21 cellular contexts compared by ENCODE assay signal in the genomic region with DNA sequence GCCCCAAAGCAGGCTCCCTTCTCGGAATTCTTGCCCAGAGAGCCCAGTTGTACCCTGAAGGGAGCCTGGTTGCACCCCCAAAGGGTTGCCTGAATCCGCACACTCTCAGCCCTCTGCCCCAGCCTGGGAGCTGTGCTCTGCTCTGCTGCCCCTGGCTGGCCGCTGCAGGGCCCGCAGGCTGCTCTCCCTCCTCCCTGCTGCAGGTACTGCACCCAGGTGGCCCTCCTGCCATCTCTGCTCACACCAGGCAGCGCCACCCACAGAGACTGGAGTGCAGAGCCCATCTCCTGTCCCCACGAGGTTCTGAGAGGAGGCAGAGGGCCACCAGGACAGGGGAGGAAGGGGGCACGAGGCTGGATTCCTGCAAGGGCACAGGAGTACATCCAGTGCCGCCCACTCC.
DNase-seq lines count a peak whose midpoint lies in the region; ATAC-seq, FAIRE-seq and TF ChIP-seq lines count a peak whose summit lies in the region.
"Had no signal": no experiment of that assay in that cellular context is flagged by ENCODE, and none has a peak within 500 bp of the region (broad histone marks: within the 10 kb centered on the region; RNA-seq: fewer than 3 reads in every experiment).

No MANE protein-coding gene starts in this region.

- H3K9ac ChIP-seq in GM12878 (ENCODE audit: control insufficient read depth, insufficient read depth, low read length) (no peak overlapping the region), mesendoderm (ENCODE audit: low read length) (no peak overlapping the region), SK-N-SH (no peak overlapping the region)
- H3K9ac ChIP-seq: KMS-11 had no signal

- H3K27me3 Mint-ChIP-seq in osteocyte (ENCODE audit: unreplicated experiment) = peaks cover 10% of the 10 kb centered on the region

- WGBS in GM12878 (ENCODE audit: insufficient coverage, insufficient replicate concordance, low lambda C conversion rate, missing lambda C conversion rate) = 30% methylated on average over 6 of the region's 8 CpGs
- no CpG with 5 or more reads among the region's 8 CpGs for WGBS in mesendoderm (ENCODE audit: extremely low coverage, insufficient coverage, low lambda C conversion rate)
- 50% methylated on average over 3 of the region's 8 CpGs for WGBS in SK-N-SH (ENCODE audit: low lambda C conversion rate)

- peak; percentile 45 for TF ChIP-seq RAD21 in GM12878 (IDR thresholded peaks at IDR 0.05; ENCODE audit: insufficient read depth, low read depth, low read length)
- TF ChIP-seq RAD21 in SK-N-SH (IDR thresholded peaks at IDR 0.05; ENCODE audit: low read length) = no peak

- H3K4me1 ChIP-seq in GM12878 (ENCODE audit: control insufficient read depth, insufficient read depth, low read length) (no peaks in the 10 kb centered on the region), mesendoderm (ENCODE audit: control insufficient read depth, low read depth, low read length) (peaks cover 1% of the 10 kb centered on the region), SK-N-SH (ENCODE audit: control insufficient read depth in 1 of 2, insufficient read depth in 2 of 2, low read depth in 1 of 2, low read length in 1 of 2) (no peaks in the 10 kb centered on the region), foreskin keratinocyte (no peaks in the 10 kb centered on the region)
- H3K4me1 ChIP-seq: uterus had no signal

- no peak overlapping the region for H2BK15ac ChIP-seq in mesendoderm (replicated peaks; ENCODE audit: low read depth)

- no peaks in the 10 kb centered on the region for H3F3A ChIP-seq in SK-N-SH (replicated peaks; ENCODE audit: insufficient read depth)

- no peak overlapping the region for H2AFZ ChIP-seq in GM12878 (ENCODE audit: control insufficient read depth, low read depth, low read length)
- H2AFZ ChIP-seq in SK-N-SH (ENCODE audit: low read depth) = no peak overlapping the region

- no peaks in the 10 kb centered on the region for H3K9me2 ChIP-seq in SK-N-SH

- no peak overlapping the region for H4K8ac ChIP-seq in mesendoderm (ENCODE audit: low read depth, low read length)

- H3K27ac ChIP-seq in GM12878 (ENCODE audit: control insufficient read depth, insufficient read depth) (no peak overlapping the region), mesendoderm (ENCODE audit: low read depth, low read length) (no peak overlapping the region), SK-N-SH (ENCODE audit: low read depth in 2 of 2, low read length in 1 of 2) (no peak overlapping the region), foreskin keratinocyte (no peak overlapping the region)
- H3K27ac ChIP-seq: epithelial cell of prostate, KMS-11, uterus had no signal

- H4K20me1 ChIP-seq in GM12878 (ENCODE audit: control insufficient read depth, insufficient read depth) (no peaks in the 10 kb centered on the region), SK-N-SH (ENCODE audit: insufficient read depth) (no peaks in the 10 kb centered on the region)

- SMC1A ChIA-PET in GM12878 (lab: Charles Lee; ENCODE audit: uncharacterized antibody, unreplicated experiment) = no interaction called here

- H3K36me3 Mint-ChIP-seq in osteocyte (ENCODE audit: unreplicated experiment) = no peaks in the 10 kb centered on the region

- DNase-seq in COLO668 (lab: John Stamatoyannopoulos, UW; ENCODE audit: unreplicated experiment) (peak; percentile 47), HuH-7 (ENCODE audit: low spot score) (peak; percentile 18), GM12878 (ENCODE audit: low read depth, low spot score) (no peak), mesendoderm (peak; percentile 56), SK-N-SH (no peak), NK-92 (lab: John Stamatoyannopoulos, UW; ENCODE audit: unreplicated experiment) (no peak), osteocyte (ENCODE audit: extremely low spot score, unreplicated experiment) (no peak), foreskin keratinocyte (no peak)
- DNase-seq: activated naive CD4-positive, alpha-beta T cell; Calu3; cortex of kidney; NCI-H1436; NCI-H446 treated with DMSO at 0.1 percent for 48 hours; stimulated activated naive CD8-positive, alpha-beta T cell treated with anti-CD3 and anti-CD28 coated beads, Interleukin-15, amount 100 ng/mL, for 72 hours; T-helper 1 cell; uterus had no signal

- H3K79me2 ChIP-seq in GM12878 (ENCODE audit: control insufficient read depth, insufficient read depth, low read length) (no peaks in the 10 kb centered on the region), mesendoderm (ENCODE audit: control insufficient read depth, insufficient read depth, low read length) (no peaks in the 10 kb centered on the region), SK-N-SH (ENCODE audit: insufficient read depth) (no peaks in the 10 kb centered on the region)

- no peaks in the 10 kb centered on the region for H3K79me1 ChIP-seq in mesendoderm (ENCODE audit: low read length)

- TF ChIP-seq CTCF in GM12878 (IDR thresholded peaks at IDR 0.05 in 2 of 3, conservative IDR thresholded peaks at IDR 0.05 in 1 of 3; ENCODE audit: control insufficient read depth in 2 of 3, extremely low read depth in 1 of 3, insufficient read depth in 1 of 3, low read depth in 3 of 3, low read length in 3 of 3) = peak in 2 of 3 experiments; percentile 19 to 21; a peak in 2 of 6 replicates
- TF ChIP-seq CTCF in SK-N-SH (IDR thresholded peaks at IDR 0.05) = no peak
- TF ChIP-seq CTCF in osteocyte (IDR thresholded peaks at IDR 0.05) = no peak
- TF ChIP-seq CTCF in foreskin keratinocyte (conservative IDR thresholded peaks at IDR 0.05) = no peak

- H3K4me1 Mint-ChIP-seq in osteocyte (ENCODE audit: unreplicated experiment) = no peaks in the 10 kb centered on the region
- H3K4me1 Mint-ChIP-seq: stimulated activated naive CD8-positive, alpha-beta T cell treated with anti-CD3 and anti-CD28 coated beads, Interleukin-15, amount 100 ng/mL, for 72 hours had no signal

- H3K4me3 Mint-ChIP-seq in osteocyte (ENCODE audit: unreplicated experiment) = no peak overlapping the region
- H3K4me3 Mint-ChIP-seq: stimulated activated naive CD8-positive, alpha-beta T cell treated with anti-CD3 and anti-CD28 coated beads, Interleukin-15, amount 100 ng/mL, for 72 hours had no signal

- H3K9me3 ChIP-seq in GM12878 (replicated peaks; ENCODE audit: control insufficient read depth, insufficient read depth, low read length) = no peaks in the 10 kb centered on the region
- no peaks in the 10 kb centered on the region for H3K9me3 ChIP-seq in SK-N-SH
- H3K9me3 ChIP-seq: uterus had no signal

- TF ChIP-seq EP300 in GM12878 (IDR thresholded peaks at IDR 0.05; ENCODE audit: borderline replicate concordance in 1 of 2, control insufficient read depth in 1 of 2, low read depth in 2 of 2, low read length in 2 of 2) = no peak
- TF ChIP-seq EP300 in SK-N-SH (IDR thresholded peaks at IDR 0.05; ENCODE audit: borderline replicate concordance in 1 of 2, low read depth in 1 of 2, low read length in 1 of 2) = no peak

- no peak overlapping the region for H4K5ac ChIP-seq in mesendoderm (ENCODE audit: low read length)

- no peak for FAIRE-seq in GM12878 (lab: Jason Lieb, UNC)
- FAIRE-seq: astrocyte, keratinocyte, RCC 7860 had no signal

- TF ChIP-seq POLR2A in GM12878 (IDR thresholded peaks at IDR 0.05; ENCODE audit: low read depth, low read length) = no peak

- no peaks in the 10 kb centered on the region for H3K9me3 Mint-ChIP-seq in osteocyte (ENCODE audit: unreplicated experiment)
- H3K9me3 Mint-ChIP-seq: stimulated activated naive CD8-positive, alpha-beta T cell treated with anti-CD3 and anti-CD28 coated beads, Interleukin-15, amount 100 ng/mL, for 72 hours had no signal

- ATAC-seq in GM12878 = peak; percentile 76
- ATAC-seq in foreskin keratinocyte = no peak
- ATAC-seq: stimulated activated naive CD8-positive, alpha-beta T cell treated with anti-CD3 and anti-CD28 coated beads, Interleukin-15, amount 100 ng/mL, for 72 hours had no signal

- BruUV-seq in GM12878 (replicated peaks; lab: Mats Ljungman, UMichigan) = no TSS peak

- H3K36me3 ChIP-seq in GM12878 (ENCODE audit: control insufficient read depth in 2 of 2, insufficient read depth in 2 of 2, low read length in 1 of 2) (no peaks in the 10 kb centered on the region), mesendoderm (ENCODE audit: control insufficient read depth, insufficient read depth, low read length) (no peaks in the 10 kb centered on the region), SK-N-SH (replicated peaks in 1 of 2; ENCODE audit: control insufficient read depth in 1 of 2, insufficient read depth in 2 of 2, low read length in 1 of 2) (no peaks in the 10 kb centered on the region)
- H3K36me3 ChIP-seq: uterus had no signal

- H3K27ac Mint-ChIP-seq in osteocyte (ENCODE audit: unreplicated experiment) = no peak overlapping the region
- H3K27ac Mint-ChIP-seq: stimulated activated naive CD8-positive, alpha-beta T cell treated with anti-CD3 and anti-CD28 coated beads, Interleukin-15, amount 100 ng/mL, for 72 hours had no signal

- H3K27me3 ChIP-seq in GM12878 (replicated peaks in 1 of 2; ENCODE audit: control insufficient read depth in 2 of 2, insufficient read depth in 2 of 2, low read length in 1 of 2) = no peaks in the 10 kb centered on the region
- no peaks in the 10 kb centered on the region for H3K27me3 ChIP-seq in mesendoderm (ENCODE audit: insufficient read depth, low read length, poor library complexity)
- no peaks in the 10 kb centered on the region for H3K27me3 ChIP-seq in SK-N-SH (ENCODE audit: insufficient read depth)
- H3K27me3 ChIP-seq in foreskin keratinocyte = no peaks in the 10 kb centered on the region
- H3K27me3 ChIP-seq: uterus had no signal

- no peak overlapping the region for H2BK120ac ChIP-seq in mesendoderm (ENCODE audit: low read depth, low read length)

- CTCF ChIA-PET in GM12878 (lab: Yijun Ruan, JAX) = no interaction called here
- CTCF ChIA-PET in SK-N-SH (lab: Yijun Ruan, JAX) = no interaction called here

- H2AK5ac ChIP-seq in mesendoderm (ENCODE audit: low read length) = no peak overlapping the region

- no peak overlapping the region for H3K4ac ChIP-seq in mesendoderm (ENCODE audit: low read depth, low read length)

- no peak overlapping the region for H3K4me3 ChIP-seq in GM12878
- H3K4me3 ChIP-seq in mesendoderm (ENCODE audit: low read length) = no peak overlapping the region
- no peak overlapping the region for H3K4me3 ChIP-seq in SK-N-SH (ENCODE audit: low read depth in 2 of 2, low read length in 1 of 2)
- H3K4me3 ChIP-seq: uterus had no signal

- H3K56ac ChIP-seq in mesendoderm (ENCODE audit: low read length) = no peak overlapping the region

- H3K4me2 ChIP-seq in GM12878 (ENCODE audit: control insufficient read depth, insufficient read depth) = no peak overlapping the region
- no peak overlapping the region for H3K4me2 ChIP-seq in mesendoderm (ENCODE audit: low read length)
- no peak overlapping the region for H3K4me2 ChIP-seq in SK-N-SH
- H3K4me2 ChIP-seq: KMS-11 had no signal

- POLR2A ChIA-PET in GM12878 (lab: Charles Lee) = no interaction called here
- POLR2A ChIA-PET in SK-N-SH (lab: Yijun Ruan, JAX) = no interaction called here

- in situ Hi-C loops in GM12878 (cut with MboI) = no loop called here

- intact Hi-C loops in GM12878 (cut with micrococcal nuclease; ENCODE audit: unreplicated experiment) = no loop called here

- RAD21 ChIA-PET in GM12878 (lab: Charles Lee; ENCODE audit: unreplicated experiment) = no interaction called here

- no peak overlapping the region for H3K23ac ChIP-seq in mesendoderm (ENCODE audit: low read length)

- H2BK5ac ChIP-seq in mesendoderm (ENCODE audit: low read length) = no peak overlapping the region

- H3K18ac ChIP-seq in mesendoderm (ENCODE audit: low read length) = no peak overlapping the region

TF ChIP-seq in GM12878, 131 proteins besides CTCF, POLR2A, EP300 and RAD21 (continues in another document):
- no peak for TF ChIP-seq HDGF (IDR thresholded peaks at IDR 0.05)

Comparison
In these comparisons a context has a peak if more than half of its experiments do, and no peak if none do; other contexts are left out.
1. DNase-seq: peak in COLO668 (single experiment), HuH-7 (single experiment) and mesendoderm (single experiment); none in GM12878 (single experiment), SK-N-SH (single experiment), NK-92 (single experiment), osteocyte (single experiment) and foreskin keratinocyte (0 of 2).
2. CTCF ChIP-seq: peak in GM12878 (2 of 3); none in SK-N-SH (single experiment), osteocyte (single experiment) and foreskin keratinocyte (single experiment).